ENCODE assay signal across 7 cellular contexts in the genomic region with DNA sequence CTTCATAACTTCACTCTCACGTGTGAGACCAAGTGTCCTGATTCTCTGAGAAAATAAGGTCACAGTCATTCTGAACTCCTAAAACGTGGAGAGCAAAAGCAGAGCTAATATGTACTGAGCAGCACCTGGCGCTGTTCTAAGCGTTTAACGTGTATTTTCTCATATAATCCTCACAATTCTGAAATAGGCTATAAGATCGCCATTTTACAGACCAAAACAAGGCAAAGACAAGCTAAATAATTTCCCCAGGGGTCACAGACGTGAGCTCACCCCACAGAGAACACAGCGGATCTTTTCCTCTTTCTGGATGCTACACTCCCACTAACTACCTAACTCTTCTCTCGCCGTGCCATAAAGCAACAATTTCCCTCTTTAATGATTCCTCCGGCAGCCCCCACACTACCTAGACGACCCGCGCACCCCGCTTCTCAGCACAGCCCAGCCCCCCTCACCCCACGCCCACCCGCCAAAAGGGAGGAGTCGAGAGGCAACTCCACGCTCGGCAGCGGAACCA. TPM values are rescaled to one million over a fixed set of nuclear protein-coding genes. Genes with fewer than 3 reads are reported as not detected.
DNase-seq lines count a peak whose midpoint lies in the region; ATAC-seq and TF ChIP-seq lines count a peak whose summit lies in the region.

No MANE protein-coding gene starts in this region.

- TF ChIP-seq POLR2A in GM18505 (IDR thresholded peaks at IDR 0.05; ENCODE audit: borderline replicate concordance, extremely low read depth, insufficient read depth, insufficient read length): no peak
- no peak for TF ChIP-seq POLR2A in uterus (IDR thresholded peaks at IDR 0.05)

- H3K4me1 ChIP-seq in ectodermal cell (ENCODE audit: control insufficient read depth, insufficient read depth, low read length) (peaks cover 5% of the 10 kb centered on the region), mononuclear cell (ENCODE audit: insufficient read depth, low read length) (no peaks in the 10 kb centered on the region), uterus (no peaks in the 10 kb centered on the region)

- intact Hi-C loops in uterus (cut with DNase I; ENCODE audit: low total_unique reads): no loop called here

- H3K9ac ChIP-seq in SK-N-MC (ENCODE audit: insufficient read length): peak overlapping the region; percentile 88

- TF ChIP-seq CTCF in uterus (IDR thresholded peaks at IDR 0.05): no peak

- H3K27me3 ChIP-seq in ectodermal cell (ENCODE audit: control insufficient read depth, insufficient read depth, low read length, poor library complexity, severe bottlenecking) (no peaks in the 10 kb centered on the region), mononuclear cell (ENCODE audit: insufficient read depth, low read length) (no peaks in the 10 kb centered on the region), uterus (no peaks in the 10 kb centered on the region)

- DNase-seq in SK-N-MC (ENCODE audit: low read depth, low spot score) (no peak), uterus (no peak)
- DNase-seq in stimulated activated CD4-positive, alpha-beta T cell treated with anti-CD3 and anti-CD28 coated beads, Interleukin-2, amount 100 ng/mL, for 24 hours: no peak

- H3K36me3 ChIP-seq in SK-N-MC (ENCODE audit: insufficient read depth, low read length): no peaks in the 10 kb centered on the region
- no peaks in the 10 kb centered on the region for H3K36me3 ChIP-seq in ectodermal cell (ENCODE audit: control insufficient read depth, insufficient read depth, low read length)
- H3K36me3 ChIP-seq in uterus: no peaks in the 10 kb centered on the region

- H3K27ac ChIP-seq in SK-N-MC: peak overlapping the region; percentile 85; the same call in 1 of the 2 replicates
- peak overlapping the region; percentile 97 for H3K27ac ChIP-seq in ectodermal cell (ENCODE audit: insufficient read depth, low read depth, low read length, poor library complexity, severe bottlenecking)
- H3K27ac ChIP-seq in uterus: peak overlapping the region; percentile 92 to 96

- 0 to 1% methylated on average over 21 of the region's 21 CpGs for WGBS in ectodermal cell, 2 experiments

- peak overlapping the region; percentile 82 for H3K4me3 ChIP-seq in SK-N-MC
- H3K4me3 ChIP-seq in ectodermal cell (ENCODE audit: insufficient read depth, low read depth, low read length): peak overlapping the region; percentile 71
- H3K4me3 ChIP-seq in mononuclear cell (ENCODE audit: low read length): peak overlapping the region; percentile 75
- peak overlapping the region; percentile 56 to 82 for H3K4me3 ChIP-seq in uterus

- ATAC-seq in GM18505 (IDR thresholded peaks at IDR 0.05; ENCODE audit: unreplicated experiment) (peak; percentile 1), HG02588 (IDR thresholded peaks at IDR 0.05; ENCODE audit: unreplicated experiment) (peak; percentile 1)

- H3K9me3 ChIP-seq in SK-N-MC (ENCODE audit: low read depth, low read length) (no peaks in the 10 kb centered on the region), ectodermal cell (ENCODE audit: control insufficient read depth, low read length) (no peaks in the 10 kb centered on the region), mononuclear cell (ENCODE audit: low read depth, low read length) (no peaks in the 10 kb centered on the region), uterus (no peaks in the 10 kb centered on the region)

RNA-seq across cellular contexts. Expression of gene SUPT3H, which starts 0.6 kb away (rescaled TPM):
- 24.8 TPM for polyA plus RNA-seq in ectodermal cell (2013, experiment 1 of 4)
- 27.6 TPM for polyA plus RNA-seq in ectodermal cell (2013, experiment 2 of 4)
- 23.1 TPM for polyA plus RNA-seq in ectodermal cell (2013, experiment 3 of 4)
- polyA plus RNA-seq in ectodermal cell (2013, experiment 4 of 4): 25.2 TPM
- total RNA-seq in mononuclear cell: 7.1 TPM
- 10 to 100 TPM in 2 of 4 donors, 1 to 10 TPM in 2; 1.3 to 14.9 (median 7.6) TPM for total RNA-seq in uterus

RNA-seq across cellular contexts. Expression of gene RUNX2, which starts 49.0 kb away (rescaled TPM):
- 0.39 TPM for polyA plus RNA-seq in ectodermal cell (2013, experiment 1 of 4)
- polyA plus RNA-seq in ectodermal cell (2013, experiment 2 of 4): 0.64 TPM
- 0.16 TPM for polyA plus RNA-seq in ectodermal cell (2013, experiment 3 of 4)
- polyA plus RNA-seq in ectodermal cell (2013, experiment 4 of 4): 0.20 TPM
- total RNA-seq in mononuclear cell (10.4 TPM), uterus (1 to 10 TPM in 3 of 4 donors, under 1 TPM in 1; 0.26 to 6.2 (median 2.1) TPM)
